ENCODE assay signal across 19 cellular contexts in the genomic region with DNA sequence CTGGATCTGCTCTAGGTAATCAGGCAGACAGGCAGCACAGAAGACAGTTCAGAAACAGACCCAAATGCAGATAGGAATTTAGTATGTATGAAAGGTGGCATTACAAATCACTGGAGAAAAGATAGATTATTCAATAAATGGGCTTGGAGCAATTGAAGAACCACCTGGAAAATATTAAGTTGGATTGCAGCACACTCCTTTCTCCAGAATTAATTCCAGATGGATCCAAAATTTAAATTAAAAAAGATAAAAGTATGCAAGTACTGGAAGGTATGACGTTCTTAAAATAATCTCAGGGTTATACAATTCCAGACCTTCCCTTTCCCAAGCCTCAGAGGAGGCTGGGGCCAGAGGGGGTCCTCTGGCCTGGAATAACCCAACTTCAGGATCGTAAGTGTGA. TPM values are rescaled to one million over a fixed set of nuclear protein-coding genes. Genes with fewer than 3 reads are reported as not detected.
DNase-seq lines count a peak whose midpoint lies in the region; ATAC-seq and TF ChIP-seq lines count a peak whose summit lies in the region.
"Had no signal": no experiment of that assay in that cellular context is flagged by ENCODE, and none has a peak within 500 bp of the region (broad histone marks: within the 10 kb centered on the region; RNA-seq: fewer than 3 reads in every experiment).

No MANE protein-coding gene starts in this region.

- H2BK120ac ChIP-seq in H9 (ENCODE audit: low read depth, low read length, poor library complexity, severe bottlenecking) = no peak overlapping the region

- H3K79me1 ChIP-seq in H9 (ENCODE audit: insufficient read depth, low read depth, low read length, poor library complexity, severe bottlenecking) = no peaks in the 10 kb centered on the region

- no peak overlapping the region for H3K4me3 ChIP-seq in gastroesophageal sphincter
- no peak overlapping the region for H3K4me3 ChIP-seq in subcutaneous abdominal adipose tissue (ENCODE audit: low read depth in 1 of 5, low read length in 5 of 5)
- H3K4me3 ChIP-seq: BLaER1, mucosa of descending colon had no signal

- H3K9me3 Mint-ChIP-seq in H9 = no peaks in the 10 kb centered on the region
- no peaks in the 10 kb centered on the region for H3K9me3 Mint-ChIP-seq in MCF 10A (ENCODE audit: unreplicated experiment)
- H3K9me3 Mint-ChIP-seq: activated T-cell treated with anti-CD3 and anti-CD28 coated beads, Interleukin-2, amount 50 U/mL, for 72 hours had no signal

- no TSS peak for BruUV-seq in MCF 10A (replicated peaks; lab: Mats Ljungman, UMichigan)

- no peak overlapping the region for H4K91ac ChIP-seq in H9 (ENCODE audit: insufficient read length, low read depth, low read length)

- H3K27me3 Mint-ChIP-seq in H9 (ENCODE audit: low read depth) (peaks cover 2% of the 10 kb centered on the region), MCF 10A (ENCODE audit: insufficient read depth, unreplicated experiment) (no peaks in the 10 kb centered on the region)

- no CpG with 5 or more reads among the region's 2 CpGs for WGBS in H9 (ENCODE audit: extremely low coverage, insufficient read length, low lambda C conversion rate)
- 24 to 25% methylated on average over 2 of the region's 2 CpGs for WGBS in gastroesophageal sphincter (ENCODE audit: low coverage in 1 of 2), 2 donors

- TF ChIP-seq CTCF in H9 (conservative IDR thresholded peaks at IDR 0.05) = no peak
- TF ChIP-seq CTCF in MCF 10A (IDR thresholded peaks at IDR 0.05; ENCODE audit: unreplicated experiment) = no peak
- TF ChIP-seq CTCF in gastroesophageal sphincter (IDR thresholded peaks at IDR 0.05) = no peak

- H3K9me3 ChIP-seq in H9 (ENCODE audit: control insufficient read depth, low read depth, low read length) (no peaks in the 10 kb centered on the region), gastroesophageal sphincter (no peaks in the 10 kb centered on the region), subcutaneous abdominal adipose tissue (ENCODE audit: control insufficient read depth in 5 of 5, low read length in 5 of 5) (no peaks in the 10 kb centered on the region)
- H3K9me3 ChIP-seq: BLaER1, mucosa of descending colon had no signal

- H3K36me3 ChIP-seq in gastroesophageal sphincter = no peaks in the 10 kb centered on the region
- no peaks in the 10 kb centered on the region for H3K36me3 ChIP-seq in subcutaneous abdominal adipose tissue (ENCODE audit: control insufficient read depth in 5 of 5, insufficient read depth in 5 of 5, low read length in 5 of 5)
- H3K36me3 ChIP-seq: BLaER1 had no signal

- no peak overlapping the region for H3K4me2 ChIP-seq in H9 (ENCODE audit: insufficient read depth, insufficient read length, low read length)
- H3K4me2 ChIP-seq: BLaER1 had no signal

- CTCF ChIA-PET in MCF 10A (lab: Yijun Ruan, JAX) = interaction anchor here (0.9 to 1.6 kb wide), 4 partner anchors 8 to 127 kb away, joined by 3 to 6 read pairs (median 4); no protein-coding TSS in a partner anchor

- H3K27me3 ChIP-seq in H9 (ENCODE audit: insufficient read depth, low read length) (no peaks in the 10 kb centered on the region), gastroesophageal sphincter (no peaks in the 10 kb centered on the region), subcutaneous abdominal adipose tissue (ENCODE audit: control insufficient read depth in 5 of 5, insufficient read depth in 4 of 5, low read length in 5 of 5) (peaks cover 0 to 4% (median 0%) of the 10 kb centered on the region in 5 donors)
- H3K27me3 ChIP-seq: BLaER1 had no signal

- H4K20me1 ChIP-seq in H9 (ENCODE audit: control insufficient read depth, insufficient read depth, insufficient read length) = no peaks in the 10 kb centered on the region
- H4K20me1 ChIP-seq: BLaER1 had no signal

- H3K56ac ChIP-seq in H9 (ENCODE audit: insufficient read length, low read depth, low read length) = no peak overlapping the region

- ATAC-seq in gastroesophageal sphincter = peak; percentile 48
- no peak for ATAC-seq in HG02884 (IDR thresholded peaks at IDR 0.05; ENCODE audit: unreplicated experiment)
- ATAC-seq: activated CD8-positive, alpha-beta T cell treated with anti-CD3 and anti-CD28 coated beads, Interleukin-2, amount 10 ng/mL, durations not matched to agents 7 days and 5 days; activated T-cell treated with anti-CD3 and anti-CD28 coated beads, Interleukin-2, amount 50 U/mL, for 72 hours had no signal

- H2BK5ac ChIP-seq in H9 (ENCODE audit: insufficient read length, low read length) = no peak overlapping the region

- no peak overlapping the region for H3K4me3 Mint-ChIP-seq in H9
- no peak overlapping the region for H3K4me3 Mint-ChIP-seq in MCF 10A (ENCODE audit: unreplicated experiment)
- H3K4me3 Mint-ChIP-seq: activated CD8-positive, alpha-beta T cell treated with anti-CD3 and anti-CD28 coated beads, Interleukin-2, amount 10 ng/mL, durations not matched to agents 7 days and 5 days; activated naive CD8-positive, alpha-beta T cell; activated T-cell treated with anti-CD3 and anti-CD28 coated beads, Interleukin-2, amount 50 U/mL, for 72 hours; brain had no signal

- no peak overlapping the region for H2BK15ac ChIP-seq in H9 (ENCODE audit: low read depth, low read length)

- DNase-seq in H9 = no peak
- no peak for DNase-seq in MCF 10A (ENCODE audit: unreplicated experiment)
- no peak for DNase-seq in NCI-H69 (lab: John Stamatoyannopoulos, UW)
- no peak for DNase-seq in H4 (ENCODE audit: low spot score)
- DNase-seq in stimulated activated CD4-positive, alpha-beta T cell treated with anti-CD3 and anti-CD28 coated beads, Interleukin-2, amount 100 ng/mL, for 48 hours = no peak
- DNase-seq: activated CD8-positive, alpha-beta T cell treated with anti-CD3 and anti-CD28 coated beads, Interleukin-2, amount 10 ng/mL, durations not matched to agents 7 days and 5 days; activated T-cell treated with anti-CD3 and anti-CD28 coated beads, Interleukin-2, amount 50 U/mL, for 72 hours; KBM-7; left cardiac atrium; mucosa of descending colon; NCI-H1105; RPMI8226; stimulated activated CD4-positive, alpha-beta T cell treated with anti-CD3 and anti-CD28 coated beads, Interleukin-4, amount 100 ng/mL, for 1 hour had no signal

- H2AK5ac ChIP-seq in H9 (ENCODE audit: insufficient read length, low read length) = no peak overlapping the region

- H3K4ac ChIP-seq in H9 (ENCODE audit: low read depth, low read length) = no peak overlapping the region

- H2AFZ ChIP-seq in H9 (ENCODE audit: low read length) = no peak overlapping the region

- H4K8ac ChIP-seq in H9 (replicated peaks; ENCODE audit: insufficient read length, low read depth, low read length) = no peak overlapping the region

- no peak overlapping the region for H3T11ph ChIP-seq in H9 (ENCODE audit: low read length)

- H4K5ac ChIP-seq in H9 (ENCODE audit: insufficient read length, low read depth, low read length) = peak overlapping the region; percentile 50

- no peaks in the 10 kb centered on the region for H3K79me2 ChIP-seq in H9 (ENCODE audit: insufficient read depth, low read length)

- H3K18ac ChIP-seq in H9 (ENCODE audit: insufficient read length, low read depth, low read length) = no peak overlapping the region

- H3K36me3 Mint-ChIP-seq in H9 (ENCODE audit: insufficient read depth in 1 of 3, low read depth in 3 of 3) (no peaks in the 10 kb centered on the region; a peak in 1 of 7 replicates), MCF 10A (ENCODE audit: insufficient read depth, unreplicated experiment) (peaks cover 13% of the 10 kb centered on the region)
- H3K36me3 Mint-ChIP-seq: activated naive CD8-positive, alpha-beta T cell; brain had no signal

- no peak for TF ChIP-seq POLR2A in gastroesophageal sphincter (IDR thresholded peaks at IDR 0.05)

- TF ChIP-seq EP300 in gastroesophageal sphincter (IDR thresholded peaks at IDR 0.05) = no peak

- H3K27ac Mint-ChIP-seq in H9 (no peak overlapping the region), MCF 10A (ENCODE audit: low read depth, unreplicated experiment) (peak overlapping the region; percentile 100)
- H3K27ac Mint-ChIP-seq: activated CD8-positive, alpha-beta T cell treated with anti-CD3 and anti-CD28 coated beads, Interleukin-2, amount 10 ng/mL, durations not matched to agents 7 days and 5 days; activated naive CD8-positive, alpha-beta T cell; activated T-cell treated with anti-CD3 and anti-CD28 coated beads, Interleukin-2, amount 50 U/mL, for 72 hours had no signal

- no peaks in the 10 kb centered on the region for H3K23me2 ChIP-seq in H9 (ENCODE audit: insufficient read length, low read depth, low read length, poor library complexity, severe bottlenecking)

- intact Hi-C loops in MCF 10A (cut with micrococcal nuclease) = loop anchor here (1.0 to 5.0 kb wide), 3 partner anchors 31 to 86 kb away; a partner anchor contains a TSS

- H3K14ac ChIP-seq in H9 (ENCODE audit: insufficient read depth, low read length) = no peak overlapping the region

- no peak overlapping the region for H2BK20ac ChIP-seq in H9 (ENCODE audit: low read depth, low read length, poor library complexity, severe bottlenecking)

- peaks cover 0 to 6% of the 10 kb centered on the region in 2 experiments; a peak in 1 of 4 replicates for H3K4me1 Mint-ChIP-seq in H9
- peaks cover 36% of the 10 kb centered on the region for H3K4me1 Mint-ChIP-seq in MCF 10A (ENCODE audit: insufficient read depth, unreplicated experiment)

- H3K9ac ChIP-seq in H9 (ENCODE audit: extremely low read depth, insufficient read length, low read length) (no peak overlapping the region), subcutaneous abdominal adipose tissue (ENCODE audit: low read length in 5 of 5) (no peak overlapping the region)
- H3K9ac ChIP-seq: BLaER1 had no signal

- H3K23ac ChIP-seq in H9 (ENCODE audit: insufficient read length, low read depth, low read length) = no peak overlapping the region

- no peak overlapping the region for H3K27ac ChIP-seq in H9 (ENCODE audit: insufficient read length, low read depth, low read length)
- peak overlapping the region in 3 of 4 donors; percentile 71 to 81 (median 73) for H3K27ac ChIP-seq in gastroesophageal sphincter
- H3K27ac ChIP-seq in subcutaneous abdominal adipose tissue (ENCODE audit: low read depth, low read length) = peak overlapping the region; percentile 21
- H3K27ac ChIP-seq: BLaER1 had no signal

- no peak overlapping the region for H2BK12ac ChIP-seq in H9 (ENCODE audit: insufficient read length, low read depth, low read length)

- H3K4me1 ChIP-seq in H9 (ENCODE audit: insufficient read depth, low read length) = no peaks in the 10 kb centered on the region
- H3K4me1 ChIP-seq in gastroesophageal sphincter = peaks cover 0 to 32% (median 21%) of the 10 kb centered on the region in 3 donors
- peaks cover 4 to 30% (median 16%) of the 10 kb centered on the region in 5 donors for H3K4me1 ChIP-seq in subcutaneous abdominal adipose tissue (ENCODE audit: control insufficient read depth in 5 of 5, insufficient read depth in 5 of 5, low read length in 5 of 5)
- H3K4me1 ChIP-seq: BLaER1 had no signal

- POLR2A ChIA-PET in MCF 10A (lab: Yijun Ruan, JAX) = interaction anchor here (0.7 to 2.2 kb wide), 7 partner anchors 8 to 52 kb away, joined by 3 to 16 read pairs (median 3); no protein-coding TSS in a partner anchor

RNA-seq across cellular contexts. Expression of a gene that starts 32.5 kb away (rescaled TPM):
- total RNA-seq in H9 (2021) (0.31 and 0.74 TPM in 2 replicates), MCF 10A (2022) (11.0 and 14.8 TPM in 2 replicates), gastroesophageal sphincter (10 to 100 TPM in 1 of 4 donors, 1 to 10 TPM in 3; 1.6 to 14.4 (median 7.8) TPM)
- total RNA-seq in H4 (2014; rRNA removed; shearing (Covaris generic)) = 1.9 and 3.9 TPM in 2 replicates
